ENCODE assay signal across 20 cellular contexts in genomic region chr5:34690898-34691297, GRCh38. TPM values are rescaled to one million over a fixed set of nuclear protein-coding genes. Genes with fewer than 3 reads are reported as not detected.
DNase-seq lines count a peak whose midpoint lies in the region; ATAC-seq and TF ChIP-seq lines count a peak whose summit lies in the region.
"Had no signal": no experiment of that assay in that cellular context is flagged by ENCODE, and none has a peak within 500 bp of the region (broad histone marks: within the 10 kb centered on the region; RNA-seq: fewer than 3 reads in every experiment).

No MANE protein-coding gene starts in this region.

- H3K36me3 ChIP-seq in GM23338 (ENCODE audit: insufficient read depth), result peaks cover 14% of the 10 kb centered on the region; the same call in 1 of the 2 replicates
- no peaks in the 10 kb centered on the region for H3K36me3 ChIP-seq in ascending aorta

- H3K4me3 ChIP-seq in GM23338 (no peak overlapping the region), ascending aorta (no peak overlapping the region)
- H3K4me3 ChIP-seq: BLaER1 treated with 17β-estradiol and CSF1 and Interleukin-3, amounts not matched to agents 10 nM and 100 nM had no signal

- no peak overlapping the region for H2AFZ ChIP-seq in GM23338

- no peak for DNase-seq in GM23338 (ENCODE audit: low spot score)
- DNase-seq in ascending aorta (ENCODE audit: low spot score in 2 of 2), result no peak
- DNase-seq in type B pancreatic cell (ENCODE audit: extremely low spot score, unreplicated experiment), result no peak
- DNase-seq in iPS-NIHi11 (ENCODE audit: low spot score), result no peak
- no peak for DNase-seq in NOMO-1 (lab: John Stamatoyannopoulos, UW; ENCODE audit: unreplicated experiment in 2 of 2)
- no peak for DNase-seq in activated CD4-positive, alpha-beta T cell treated with anti-CD3 and anti-CD28 coated beads for 48 hours
- DNase-seq: CD8-positive, alpha-beta memory T cell; DMS53; HCEC 1CT; KBM-7; NCI-H1105 treated with DMSO at 0.1 percent for 48 hours; NCI-H1694; NCI-H2081 treated with DMSO at 0.1 percent for 48 hours; NCI-H446 treated with DMSO at 0.1 percent for 48 hours; NCI-H748 treated with DMSO at 0.1 percent for 48 hours; OCI-M1; SHP77 had no signal

- H3F3A ChIP-seq in GM23338 (replicated peaks; ENCODE audit: low read depth), result peaks cover 6% of the 10 kb centered on the region; the same call in 1 of the 2 replicates

- H3K4me1 ChIP-seq in GM23338 (ENCODE audit: insufficient read depth), result peaks cover 41% of the 10 kb centered on the region
- peaks cover 22 to 70% of the 10 kb centered on the region in 2 donors for H3K4me1 ChIP-seq in ascending aorta

- H3K27ac Mint-ChIP-seq in GM23338, result 0 out of 2 replicates have a peak overlapping the region, but pooled peaks have one; percentile 4
- peak overlapping the region; percentile 36 to 65 (median 62) for H3K27ac Mint-ChIP-seq in nephron
- peak overlapping the region; percentile 3 for H3K27ac Mint-ChIP-seq in type B pancreatic cell
- H3K27ac Mint-ChIP-seq: CD8-positive, alpha-beta memory T cell had no signal

- no peaks in the 10 kb centered on the region for H3K9me2 ChIP-seq in GM23338 (ENCODE audit: insufficient read depth)

- peaks cover 2% of the 10 kb centered on the region for H3K27me3 Mint-ChIP-seq in GM23338 (ENCODE audit: insufficient read depth, low read depth, poor library complexity)
- no peaks in the 10 kb centered on the region for H3K27me3 Mint-ChIP-seq in nephron (ENCODE audit: low read depth)
- H3K27me3 Mint-ChIP-seq in type B pancreatic cell, result no peaks in the 10 kb centered on the region

- H3K9me3 ChIP-seq in ascending aorta, result no peaks in the 10 kb centered on the region
- H3K9me3 ChIP-seq: BLaER1 treated with 17β-estradiol and CSF1 and Interleukin-3, amounts not matched to agents 10 nM and 100 nM had no signal

- TF ChIP-seq CTCF in GM23338 (conservative IDR thresholded peaks at IDR 0.05; ENCODE audit: low read depth in 2 of 2) (no peak), ascending aorta (IDR thresholded peaks at IDR 0.05) (no peak), nephron (IDR thresholded peaks at IDR 0.05; ENCODE audit: unreplicated experiment in 3 of 3) (no peak), type B pancreatic cell (conservative IDR thresholded peaks at IDR 0.05) (no peak)

- H3K4me3 Mint-ChIP-seq in GM23338, result no peak overlapping the region
- no peak overlapping the region for H3K4me3 Mint-ChIP-seq in nephron
- H3K4me3 Mint-ChIP-seq in type B pancreatic cell, result no peak overlapping the region
- H3K4me3 Mint-ChIP-seq: CD8-positive, alpha-beta memory T cell had no signal

- H3K4me2 ChIP-seq in GM23338, result no peak overlapping the region
- H3K4me2 ChIP-seq: BLaER1 treated with 17β-estradiol and CSF1 and Interleukin-3, amounts not matched to agents 10 nM and 100 nM had no signal

- peaks cover 13% of the 10 kb centered on the region for H4K20me1 ChIP-seq in GM23338 (replicated peaks; ENCODE audit: insufficient read depth)

- H3K4me1 Mint-ChIP-seq in GM23338 (peaks cover 48% of the 10 kb centered on the region), nephron (peaks cover 54% of the 10 kb centered on the region), type B pancreatic cell (ENCODE audit: unreplicated experiment) (peaks cover 48% of the 10 kb centered on the region)

- ATAC-seq in GM23338, result no peak
- ATAC-seq: HepG2 had no signal

- H3K9me3 Mint-ChIP-seq in GM23338, result no peaks in the 10 kb centered on the region
- no peaks in the 10 kb centered on the region for H3K9me3 Mint-ChIP-seq in nephron
- H3K9me3 Mint-ChIP-seq in type B pancreatic cell, result no peaks in the 10 kb centered on the region
- H3K9me3 Mint-ChIP-seq: CD8-positive, alpha-beta memory T cell had no signal

- H3K27me3 ChIP-seq in GM23338 (ENCODE audit: insufficient read depth) (no peaks in the 10 kb centered on the region), ascending aorta (no peaks in the 10 kb centered on the region)
- H3K27me3 ChIP-seq: BLaER1 treated with 17β-estradiol and CSF1 and Interleukin-3, amounts not matched to agents 10 nM and 100 nM had no signal

- H3K79me2 ChIP-seq in GM23338 (replicated peaks; ENCODE audit: insufficient read depth), result peaks cover 100% of the 10 kb centered on the region

- peak overlapping the region; percentile 53 for H3K27ac ChIP-seq in GM23338 (ENCODE audit: low read depth)
- H3K27ac ChIP-seq in ascending aorta, result peak overlapping the region; percentile 24 to 70
- H3K27ac ChIP-seq: BLaER1 treated with 17β-estradiol and CSF1 and Interleukin-3, amounts not matched to agents 10 nM and 100 nM had no signal

- H3K36me3 Mint-ChIP-seq in GM23338 (ENCODE audit: low read depth) (peaks cover 60% of the 10 kb centered on the region), nephron (ENCODE audit: low read depth) (peaks cover 28% of the 10 kb centered on the region), type B pancreatic cell (peaks cover 27% of the 10 kb centered on the region)
- H3K36me3 Mint-ChIP-seq: CD8-positive, alpha-beta memory T cell had no signal

- intact Hi-C loops in ascending aorta (cut with DNase I), result no loop called here

TF ChIP-seq in GM23338, 12 proteins besides CTCF, POLR2A, EP300 and RAD21:
- no peak for TF ChIP-seq EZH2phosphoT487 (IDR thresholded peaks at IDR 0.05; ENCODE audit: unreplicated experiment)
TF ChIP-seq in GM23338: peak in this region for 0.

RNA-seq across cellular contexts. Expression of gene RAI14, which starts 34.8 kb away (rescaled TPM):
- 90.3 and 95.8 TPM in 2 replicates for total RNA-seq in GM23338 (2014; rRNA removed; shearing (Covaris generic))
- 46.7 and 58.8 TPM in 2 replicates for polyA plus RNA-seq in GM23338 (2016; fragmentation: Nextera tagmentation; extraction: Ambion mirVana)
- 134 TPM for total RNA-seq in ascending aorta
- 83.1 and 102 TPM in 2 replicates for total RNA-seq in type B pancreatic cell (ENCODE audit: low replicate concordance)

Comparison
In these comparisons a context has a peak if more than half of its experiments do, and no peak if none do; other contexts are left out.
1. H3K27ac Mint-ChIP-seq: peak in every context shown above with its lines; median percentile 62 in nephron; 4 in GM23338; 3 in type B pancreatic cell.